ENCODE assay signal across 2 cellular contexts in the genomic region with DNA sequence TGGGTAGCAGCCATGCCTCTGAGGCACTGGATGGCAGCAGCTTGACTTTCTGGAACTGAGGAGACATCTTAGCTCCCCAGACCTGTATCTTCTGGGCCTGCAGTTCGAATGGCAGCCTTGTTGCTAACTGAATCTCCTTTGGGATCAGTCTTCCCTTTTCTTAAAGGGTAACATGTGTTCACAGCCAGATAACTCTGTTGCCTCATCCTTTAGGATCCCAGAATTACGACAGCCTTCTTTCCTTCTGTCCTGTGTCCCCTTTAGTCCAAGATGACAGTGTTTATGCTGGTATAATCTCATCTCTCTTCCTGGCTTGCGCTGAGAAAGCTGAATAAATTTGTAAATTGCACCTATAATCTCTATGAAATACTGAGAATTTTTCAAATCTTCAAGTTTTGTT.
A peak's percentile ranks its signal among the peaks of the same experiment; 100 is the strongest.
TF ChIP-seq lines count a peak whose summit lies in the region.

No MANE protein-coding gene starts in this region.

TF ChIP-seq in IMR-90, 13 proteins besides CTCF, POLR2A, EP300 and RAD21:
- TF ChIP-seq NFE2L2 (IDR thresholded peaks at IDR 0.05; ENCODE audit: low read depth, low read length) (no peak), BHLHE40 (IDR thresholded peaks at IDR 0.05; ENCODE audit: low read depth, low read length) (no peak), MXI1 (IDR thresholded peaks at IDR 0.05; ENCODE audit: borderline replicate concordance, low read depth, low read length) (no peak), RFX5 (IDR thresholded peaks at IDR 0.05; ENCODE audit: low read depth, low read length) (no peak), ELK1 (IDR thresholded peaks at IDR 0.05; ENCODE audit: borderline replicate concordance, low read depth, low read length) (no peak), MAFK (IDR thresholded peaks at IDR 0.05; ENCODE audit: low read depth, low read length) (no peak), USF2 (IDR thresholded peaks at IDR 0.05; ENCODE audit: low read depth, low read length) (no peak), MAZ (IDR thresholded peaks at IDR 0.05; ENCODE audit: borderline replicate concordance, low read depth, low read length) (no peak), RCOR1 (IDR thresholded peaks at IDR 0.05; ENCODE audit: insufficient replicate concordance, low read length) (no peak), CHD1 (IDR thresholded peaks at IDR 0.05; ENCODE audit: low read depth, low read length) (no peak), SMC3 (IDR thresholded peaks at IDR 0.05; ENCODE audit: low read depth, low read length) (no peak), FOS (IDR thresholded peaks at IDR 0.05; ENCODE audit: low read depth, low read length) (no peak), CEBPB (IDR thresholded peaks at IDR 0.05; ENCODE audit: low read depth, low read length) (no peak)
TF ChIP-seq in IMR-90: peak in this region for 0.

TF ChIP-seq in K562, 482 proteins besides CTCF, POLR2A, EP300 and RAD21:
- TF ChIP-seq RNF2 (IDR thresholded peaks at IDR 0.05): no peak
- TF ChIP-seq CEBPG (CRISPR knock-in tag; IDR thresholded peaks at IDR 0.05): no peak
- peak in 1 of 2 experiments; percentile 51; a peak in 2 of 4 replicates for TF ChIP-seq CEBPG (tag; conservative IDR thresholded peaks at IDR 0.05 in 1 of 2, IDR thresholded peaks at IDR 0.05 in 1 of 2)
- TF ChIP-seq CBFA2T3 (IDR thresholded peaks at IDR 0.05): peak; percentile 39; the same call in 1 of the 2 replicates
- peak; percentile 53 for TF ChIP-seq TCF3 (CRISPR knock-in tag; IDR thresholded peaks at IDR 0.05)
- peak; percentile 26; the same call in 1 of the 2 replicates for TF ChIP-seq TAL1 (IDR thresholded peaks at IDR 0.05)
- TF ChIP-seq ATF7 (IDR thresholded peaks at IDR 0.05): 0 out of 2 replicates have a peak, but pooled peaks have one; percentile 17
- peak; percentile 61 for TF ChIP-seq CEBPB (tag; IDR thresholded peaks at IDR 0.05)
- TF ChIP-seq RHOXF2B (CRISPR knock-in tag; conservative IDR thresholded peaks at IDR 0.05): no peak
- TF ChIP-seq, protein P1, sequence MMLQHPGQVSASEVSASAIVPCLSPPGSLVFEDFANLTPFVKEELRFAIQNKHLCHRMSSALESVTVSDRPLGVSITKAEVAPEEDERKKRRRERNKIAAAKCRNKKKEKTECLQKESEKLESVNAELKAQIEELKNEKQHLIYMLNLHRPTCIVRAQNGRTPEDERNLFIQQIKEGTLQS (IDR thresholded peaks at IDR 0.05): peak; percentile 15; the same call in 1 of the 2 replicates
- TF ChIP-seq, protein P1 (CRISPR knock-in tag; conservative IDR thresholded peaks at IDR 0.05): no peak
- peak; percentile 32 for TF ChIP-seq ARID1B (IDR thresholded peaks at IDR 0.05)
TF ChIP-seq in K562: peak in this region for 8.
